ENCODE assay signal across 8 cellular contexts in genomic region chr3:14925729-14926591, GRCh38. TPM values are rescaled to one million over a fixed set of nuclear protein-coding genes. Genes with fewer than 3 reads are reported as not detected.
DNase-seq lines count a peak whose midpoint lies in the region; ATAC-seq and TF ChIP-seq lines count a peak whose summit lies in the region.

No MANE protein-coding gene starts in this region.

- DNase-seq in AG08396 (ENCODE audit: low spot score) (peak; percentile 57), GM06990 (ENCODE audit: extremely low read depth, insufficient read length) (peak; percentile 23), NCI-H146 (lab: John Stamatoyannopoulos, UW) (peak; percentile 38), glutamatergic neuron (no peak), renal cortical epithelial cell (ENCODE audit: low read depth) (peak; percentile 72)
- DNase-seq in activated T-cell treated with anti-CD3 and anti-CD28 coated beads, Interleukin-2, amount 50 U/mL, for 24 hours = no peak

- no peak overlapping the region for H3K4me3 Mint-ChIP-seq in glutamatergic neuron (ENCODE audit: unreplicated experiment)
- no peak overlapping the region for H3K4me3 Mint-ChIP-seq in activated T-cell treated with anti-CD3 and anti-CD28 coated beads, Interleukin-2, amount 50 U/mL, for 24 hours

- no peaks in the 10 kb centered on the region; the same call in 1 of the 2 replicates for H3K27me3 ChIP-seq in GM06990 (replicated peaks; ENCODE audit: control insufficient read depth, insufficient read depth, low read length)

- H3K36me3 ChIP-seq in GM06990 (ENCODE audit: control insufficient read depth, insufficient read depth, low read length) = no peaks in the 10 kb centered on the region

- TF ChIP-seq CTCF in GM06990 (IDR thresholded peaks at IDR 0.05; ENCODE audit: insufficient read depth, low read length, poor library complexity, severe bottlenecking) = peak; percentile 61
- TF ChIP-seq CTCF in VCaP (conservative IDR thresholded peaks at IDR 0.05) = peak; percentile 90
- peak; percentile 82 for TF ChIP-seq CTCF in glutamatergic neuron (IDR thresholded peaks at IDR 0.05; ENCODE audit: partially characterized antibody, unreplicated experiment)

- H3K9me3 Mint-ChIP-seq in glutamatergic neuron (ENCODE audit: unreplicated experiment) = no peaks in the 10 kb centered on the region
- no peaks in the 10 kb centered on the region for H3K9me3 Mint-ChIP-seq in activated T-cell treated with anti-CD3 and anti-CD28 coated beads, Interleukin-2, amount 50 U/mL, for 24 hours

- H3K27ac ChIP-seq in VCaP = peak overlapping the region; percentile 44

- H3K4me1 Mint-ChIP-seq in glutamatergic neuron (ENCODE audit: low read depth, unreplicated experiment) = peaks cover 4% of the 10 kb centered on the region
- H3K4me1 Mint-ChIP-seq in activated T-cell treated with anti-CD3 and anti-CD28 coated beads, Interleukin-2, amount 50 U/mL, for 24 hours (ENCODE audit: low read depth) = no peaks in the 10 kb centered on the region

- H3K27ac Mint-ChIP-seq in glutamatergic neuron (ENCODE audit: unreplicated experiment) = peak overlapping the region; percentile 52
- H3K27ac Mint-ChIP-seq in activated T-cell treated with anti-CD3 and anti-CD28 coated beads, Interleukin-2, amount 50 U/mL, for 24 hours = no peak overlapping the region

- no peak for ATAC-seq in GM18520 (IDR thresholded peaks at IDR 0.05; ENCODE audit: unreplicated experiment)

- no peaks in the 10 kb centered on the region for H3K36me3 Mint-ChIP-seq in glutamatergic neuron (ENCODE audit: unreplicated experiment)
- no peaks in the 10 kb centered on the region for H3K36me3 Mint-ChIP-seq in activated T-cell treated with anti-CD3 and anti-CD28 coated beads, Interleukin-2, amount 50 U/mL, for 24 hours (ENCODE audit: low read depth)

- peaks cover 3% of the 10 kb centered on the region for H3K27me3 Mint-ChIP-seq in glutamatergic neuron (ENCODE audit: unreplicated experiment)
- no peaks in the 10 kb centered on the region for H3K27me3 Mint-ChIP-seq in activated T-cell treated with anti-CD3 and anti-CD28 coated beads, Interleukin-2, amount 50 U/mL, for 24 hours

- H3K4me3 ChIP-seq in GM06990 (replicated peaks; ENCODE audit: low read depth, low read length) = no peak overlapping the region

RNA-seq across cellular contexts. Expression of gene NR2C2, which starts 21.4 kb away (rescaled TPM):
- 57.5 TPM for total RNA-seq in glutamatergic neuron (ENCODE audit: unreplicated experiment)
- 14.2 and 42.2 TPM in 2 replicates for total RNA-seq in renal cortical epithelial cell

Comparison
In these comparisons a context has a peak if more than half of its experiments do, and no peak if none do; other contexts are left out.
1. DNase-seq: peak in AG08396 (single experiment), GM06990 (single experiment), NCI-H146 (single experiment) and renal cortical epithelial cell (single experiment); none in glutamatergic neuron (single experiment) and activated T-cell treated with anti-CD3 and anti-CD28 coated beads, Interleukin-2, amount 50 U/mL, for 24 hours (single experiment).
2. Peak in every context shown above with its lines, with median percentiles within 50 percentile points of each other: CTCF ChIP-seq.